Comparison of ENCODE assay signal across 1 cellular context in genomic region chr11:47863189-47863892, GRCh38.
TF ChIP-seq lines count a peak whose summit lies in the region.

No MANE protein-coding gene starts in this region.

TF ChIP-seq in K562, 482 proteins besides CTCF, POLR2A, EP300 and RAD21 (continued from another document and continues in another):
- TF ChIP-seq CHD7 (IDR thresholded peaks at IDR 0.05; ENCODE audit: low read depth, low read length) (no peak), ZNF3 (CRISPR knock-in tag; IDR thresholded peaks at IDR 0.05) (no peak), PTBP1 (IDR thresholded peaks at IDR 0.05; ENCODE audit: low read depth, low read length) (no peak), IFI16 (CRISPR knock-in tag; IDR thresholded peaks at IDR 0.05) (no peak), SREBF2 (CRISPR knock-in tag; IDR thresholded peaks at IDR 0.05) (no peak), ETV1 (tag; conservative IDR thresholded peaks at IDR 0.05; ENCODE audit: low read depth) (peak; percentile 87), PRPF4 (IDR thresholded peaks at IDR 0.05; ENCODE audit: insufficient read depth, low read depth, low read length, poor library complexity, severe bottlenecking) (no peak), ZNF518B (CRISPR knock-in tag; IDR thresholded peaks at IDR 0.05) (no peak), NKRF (IDR thresholded peaks at IDR 0.05; ENCODE audit: borderline replicate concordance) (no peak), PHTF2 (CRISPR knock-in tag; IDR thresholded peaks at IDR 0.05) (no peak), CREM (IDR thresholded peaks at IDR 0.05; ENCODE audit: low read depth) (no peak), ZBTB8A (IDR thresholded peaks at IDR 0.05; ENCODE audit: partially characterized antibody) (no peak), KDM2B (CRISPR knock-in tag; IDR thresholded peaks at IDR 0.05) (no peak), DNMT1 (IDR thresholded peaks at IDR 0.05) (no peak), SRF (CRISPR knock-in tag; IDR thresholded peaks at IDR 0.05) (no peak), CHD4 (IDR thresholded peaks at IDR 0.05; ENCODE audit: insufficient read depth, insufficient replicate concordance, low read depth, low read length, poor library complexity, severe bottlenecking) (no peak), SMARCA5 (IDR thresholded peaks at IDR 0.05) (no peak), ELF1 (tag; IDR thresholded peaks at IDR 0.05) (peak; percentile 51; the same call in 1 of the 2 replicates), ZBTB33 (CRISPR knock-in tag; IDR thresholded peaks at IDR 0.05) (no peak), UBTF (IDR thresholded peaks at IDR 0.05; ENCODE audit: borderline replicate concordance in 1 of 2, low read depth in 2 of 2, low read length in 2 of 2) (no peak), USF1 (CRISPR knock-in tag; IDR thresholded peaks at IDR 0.05) (no peak), THAP12 (CRISPR knock-in tag; IDR thresholded peaks at IDR 0.05) (no peak), NRF1 (conservative IDR thresholded peaks at IDR 0.05 in 1 of 2, IDR thresholded peaks at IDR 0.05 in 1 of 2) (no peak), GATAD2A (IDR thresholded peaks at IDR 0.05) (no peak), ZNF253 (CRISPR knock-in tag; conservative IDR thresholded peaks at IDR 0.05) (no peak), ILF3 (IDR thresholded peaks at IDR 0.05; ENCODE audit: borderline replicate concordance) (no peak), L3MBTL2 (IDR thresholded peaks at IDR 0.05) (peak; percentile 14; the same call in 1 of the 2 replicates), TRIM25 (IDR thresholded peaks at IDR 0.05; ENCODE audit: borderline replicate concordance) (no peak)
